8 cellular contexts compared by ENCODE assay signal in genomic region chr4:184733654-184734524, GRCh38. TPM values are rescaled to one million over a fixed set of nuclear protein-coding genes. Genes with fewer than 3 reads are reported as not detected.
DNase-seq lines count a peak whose midpoint lies in the region; ATAC-seq and TF ChIP-seq lines count a peak whose summit lies in the region.

Gene CENPU (minus strand): TSS chr4:184734096. CDS start chr4:184734062, 34 bp downstream.

- ATAC-seq in effector memory CD8-positive, alpha-beta T cell (replicated peaks), result peak; percentile 95

- no peak for TF ChIP-seq CTCF in GM20000 (IDR thresholded peaks at IDR 0.05; ENCODE audit: extremely low read depth, missing control alignments)

- POLR2A ChIA-PET in activated CD8-positive, alpha-beta memory T cell treated with anti-CD3 and anti-CD28 coated beads for 36 hours (lab: Charles Lee), result interaction anchor here (0.6 to 1.8 kb wide), 11 partner anchors 12 to 470 kb away, joined by 3 to 16 read pairs (median 6); partner anchors contain the start of genes CASP3 and PRIMPOL

- H3K27me3 Mint-ChIP-seq in effector memory CD8-positive, alpha-beta T cell, result no peaks in the 10 kb centered on the region

- CTCF ChIA-PET in activated CD8-positive, alpha-beta memory T cell treated with anti-CD3 and anti-CD28 coated beads for 36 hours (lab: Charles Lee), result interaction anchor here (0.8 to 1.4 kb wide), 4 partner anchors 84 to 231 kb away, joined by 3 to 4 read pairs (median 3); partner anchors contain the start of genes CASP3 and PRIMPOL

- DNase-seq in CMK (ENCODE audit: low read depth) (peak; percentile 98), GM20000 (ENCODE audit: low spot score) (peak; percentile 98), HT-29 (ENCODE audit: low spot score) (peak; percentile 93), NOMO-1 (lab: John Stamatoyannopoulos, UW; ENCODE audit: unreplicated experiment in 2 of 2) (peak; percentile 98 to 99), medulla oblongata (ENCODE audit: extremely low spot score) (peak; percentile 97)
- DNase-seq in effector memory CD8-positive, alpha-beta T cell, result peak; percentile 89 to 93 (median 91)
- peak; percentile 94 for DNase-seq in stimulated activated CD8-positive, alpha-beta memory T cell treated with anti-CD3 and anti-CD28 coated beads, Interleukin-12 subunit alpha, Interleukin-12 subunit beta, amount 100 ng/mL, for 1 hour (ENCODE audit: low read depth)

- peak within 1 kb of the TSS; percentile 86 to 91 for H3K4me3 Mint-ChIP-seq in effector memory CD8-positive, alpha-beta T cell

- peak within 1 kb of the TSS; percentile 92 for H3K27ac Mint-ChIP-seq in effector memory CD8-positive, alpha-beta T cell

- H3K4me1 Mint-ChIP-seq in effector memory CD8-positive, alpha-beta T cell (ENCODE audit: low read depth in 2 of 2), result peaks cover 9% of the 10 kb centered on the region in 2 donors

- H3K36me3 Mint-ChIP-seq in effector memory CD8-positive, alpha-beta T cell (ENCODE audit: insufficient read depth), result peaks cover 14% of the 10 kb centered on the region

- H3K9me3 Mint-ChIP-seq in effector memory CD8-positive, alpha-beta T cell, result no peaks in the 10 kb centered on the region

RNA-seq across cellular contexts. Expression of gene CENPU, which starts in this region (rescaled TPM):
- 15.2 and 15.3 TPM in 2 replicates for total RNA-seq in HT-29 (2014; rRNA removed; shearing (Covaris generic))
- total RNA-seq in activated CD8-positive, alpha-beta memory T cell treated with anti-CD3 and anti-CD28 coated beads for 36 hours, result 10 to 100 TPM; 58.7 to 59.3 TPM

Comparison
In these comparisons a context has a peak if more than half of its experiments do, and no peak if none do; other contexts are left out.
1. Peak in every context shown above with its lines: DNase-seq and ATAC-seq.